ENCODE assay signal across 33 cellular contexts in the genomic region with DNA sequence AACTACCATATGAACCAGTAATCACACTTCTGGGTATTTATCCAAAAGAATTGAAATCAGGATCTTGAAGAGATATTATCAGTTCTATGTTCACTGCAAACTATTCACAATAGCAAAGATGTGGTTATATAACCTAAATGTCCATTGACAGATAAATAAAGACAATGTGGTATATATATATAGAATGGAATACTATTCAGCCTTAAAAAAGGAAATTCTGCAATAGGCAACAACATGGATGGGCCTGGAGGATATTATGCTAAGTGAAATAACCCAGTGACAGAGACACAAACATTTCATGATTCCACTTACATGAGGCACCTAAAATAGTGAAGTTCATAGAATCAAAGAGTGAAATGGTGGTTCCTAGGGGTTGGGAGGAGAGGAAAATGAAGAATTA.
"Had no signal": no experiment of that assay in that cellular context is flagged by ENCODE, and none has a peak within 500 bp of the region (broad histone marks: within the 10 kb centered on the region; RNA-seq: fewer than 3 reads in every experiment).

No MANE protein-coding gene starts in this region.

- H3K36me3 ChIP-seq: adrenal gland, ascending aorta, brain microvascular endothelial cell, breast epithelium, cardiac muscle cell had no signal

- H3K9me3 ChIP-seq: adrenal gland, body of pancreas, breast epithelium had no signal

- H3K4me1 ChIP-seq: adrenal gland, ascending aorta, body of pancreas, breast epithelium had no signal

- H3K27me3 ChIP-seq: adrenal gland, ascending aorta, body of pancreas, brain microvascular endothelial cell, breast epithelium, cardiac muscle cell had no signal

- FAIRE-seq: astrocyte, bronchial epithelial cell had no signal

- DNase-seq: activated effector memory CD4-positive, alpha-beta T cell treated with anti-CD3 and anti-CD28 coated beads, Interleukin-2, amount 50 U/mL, for 16 hours; activated effector memory CD4-positive, alpha-beta T cell treated with Interleukin-2 at 50 U/mL for 16 hours; activated gamma-delta T cell; activated gamma-delta T cell treated with Interleukin-2 at 50 U/mL for 16 hours; activated naive CD4-positive, alpha-beta T cell; activated naive CD4-positive, alpha-beta T cell treated with anti-CD3 and anti-CD28 coated beads for 36 hours; activated naive CD4-positive, alpha-beta T cell treated with anti-CD3 and anti-CD28 coated beads, Interleukin-2, amount 10 ng/mL, durations not matched to agents 7 days and 5 days; activated naive CD4-positive, alpha-beta T cell treated with anti-CD3 and anti-CD28 coated beads, Interleukin-2, amount 50 U/mL, for 16 hours; activated naive CD4-positive, alpha-beta T cell treated with Interleukin-2 at 50 U/mL for 16 hours; activated naive CD8-positive, alpha-beta T cell treated with anti-CD3 and anti-CD28 coated beads for 36 hours; activated naive CD8-positive, alpha-beta T cell treated with anti-CD3 and anti-CD28 coated beads, Interleukin-2, amount 10 ng/mL, durations not matched to agents 7 days and 5 days; activated naive CD8-positive, alpha-beta T cell treated with anti-CD3 and anti-CD28 coated beads, Interleukin-2, amount 50 U/mL, for 24 hours; activated T-cell treated with anti-CD3 and anti-CD28 coated beads, Interleukin-2, amount 50 U/mL, for 24 hours; activated T-cell treated with anti-CD3 and anti-CD28 coated beads, Interleukin-2, amount 50 U/mL, for 4 hours; activated T-cell treated with anti-CD3 and anti-CD28 coated beads, Interleukin-2, amount 50 U/mL, for 48 hours; activated T-cell treated with anti-CD3 and anti-CD28 coated beads, Interleukin-2, amount 50 U/mL, for 72 hours; adrenal gland; amniotic stem cell; amygdala; anterior cingulate cortex; aorta; body of pancreas; brain microvascular endothelial cell; caudate nucleus; central memory CD4-positive, alpha-beta T cell; cerebellar nuclear complex had no signal

- H3K27ac ChIP-seq: adrenal gland, ascending aorta, body of pancreas, brain microvascular endothelial cell, breast epithelium, cardiac muscle cell had no signal

- H3K4me3 ChIP-seq: adrenal gland, ascending aorta, body of pancreas, breast epithelium, cardiac muscle cell had no signal

- ATAC-seq: activated naive CD4-positive, alpha-beta T cell treated with anti-CD3 and anti-CD28 coated beads, Interleukin-2, amount 50 U/mL, for 72 hours; activated naive CD8-positive, alpha-beta T cell treated with anti-CD3 and anti-CD28 coated beads, Interleukin-2, amount 50 U/mL, for 24 hours; activated T-cell treated with anti-CD3 and anti-CD28 coated beads, Interleukin-2, amount 50 U/mL, for 4 hours; activated T-cell treated with anti-CD3 and anti-CD28 coated beads, Interleukin-2, amount 50 U/mL, for 72 hours; activated T-helper 17 cell treated with anti-CD3 and anti-CD28 coated beads, Interleukin-2, amount 50 U/mL, for 72 hours; body of pancreas had no signal
